ENCODE assay signal across 8 cellular contexts in the genomic region with DNA sequence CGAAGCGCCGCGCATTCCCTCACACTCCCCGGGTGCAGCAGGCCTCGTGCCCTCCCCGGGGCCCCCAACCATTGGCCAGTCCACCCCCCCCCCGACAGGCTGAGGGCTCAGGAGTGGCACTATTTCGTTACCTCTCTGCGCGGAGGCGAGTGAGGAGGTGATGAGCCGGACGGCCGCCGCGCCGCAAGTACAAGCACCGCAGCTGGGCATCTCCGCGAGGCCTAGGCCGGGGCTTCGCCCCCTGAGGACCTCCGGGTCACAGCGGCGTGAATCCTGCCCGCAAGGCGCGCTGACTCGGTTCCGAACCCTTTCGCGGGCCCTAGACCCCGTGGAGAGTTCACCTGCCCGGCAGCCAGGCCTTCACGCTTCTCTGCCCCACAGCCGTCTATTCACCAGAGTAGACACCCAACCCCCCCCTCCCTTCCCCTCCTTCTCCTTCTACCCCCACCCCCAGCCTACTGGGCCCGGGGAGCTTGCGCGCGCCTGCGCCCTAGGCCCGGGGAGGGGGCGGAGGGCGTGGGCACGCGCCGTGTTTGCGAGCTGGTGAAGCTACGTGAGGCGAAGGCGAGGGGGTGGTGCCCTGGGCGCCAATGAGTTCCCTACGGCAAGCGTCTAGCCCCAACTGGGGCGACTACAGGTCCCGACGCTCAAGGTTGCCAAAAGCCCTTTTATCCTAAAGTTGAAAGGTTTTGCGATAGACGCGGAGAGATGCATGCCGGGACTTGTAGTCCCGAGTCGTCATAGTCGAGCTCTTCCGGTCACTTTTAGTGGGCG. TPM values are rescaled to one million over a fixed set of nuclear protein-coding genes. Genes with fewer than 3 reads are reported as not detected.
DNase-seq lines count a peak whose midpoint lies in the region; ATAC-seq, FAIRE-seq and TF ChIP-seq lines count a peak whose summit lies in the region.

A gene (minus strand): TSS at position 399 of the 774 bp plus-strand sequence. CDS start 189 bp downstream, at position 210.

- peaks cover 50% of the 10 kb centered on the region for H3K79me2 ChIP-seq in astrocyte (ENCODE audit: insufficient read depth, low read length)

- peak; percentile 72 for ATAC-seq in HG02981 (IDR thresholded peaks at IDR 0.05; ENCODE audit: unreplicated experiment)

- H3K27me3 Mint-ChIP-seq in astrocyte (ENCODE audit: low read depth, unreplicated experiment) = no peaks in the 10 kb centered on the region

- peaks cover 24% of the 10 kb centered on the region for H4K20me1 ChIP-seq in astrocyte (ENCODE audit: insufficient read depth, low read length)

- H3K27ac Mint-ChIP-seq in astrocyte (ENCODE audit: unreplicated experiment) = peak within 1 kb of the TSS; percentile 96

- H3K4me1 ChIP-seq in astrocyte (ENCODE audit: insufficient read depth, low read length) = peaks cover 7% of the 10 kb centered on the region
- no peaks in the 10 kb centered on the region for H3K4me1 ChIP-seq in uterus

- peak; percentile 87 for FAIRE-seq in GM18507 (lab: Jason Lieb, UNC)
- FAIRE-seq in astrocyte (lab: Jason Lieb, UNC) = no peak

- H3K36me3 Mint-ChIP-seq in astrocyte (ENCODE audit: low read depth, unreplicated experiment) = no peaks in the 10 kb centered on the region

- H3K4me3 ChIP-seq in astrocyte (ENCODE audit: insufficient read depth, low read depth, low read length) = peak within 1 kb of the TSS; percentile 79
- peak within 1 kb of the TSS; percentile 80 to 98 for H3K4me3 ChIP-seq in uterus

- no peaks in the 10 kb centered on the region for H3K9me3 ChIP-seq in astrocyte (ENCODE audit: insufficient read depth, low read depth, low read length)
- H3K9me3 ChIP-seq in uterus = no peaks in the 10 kb centered on the region

- TF ChIP-seq POLR2A in uterus (IDR thresholded peaks at IDR 0.05) = peak; percentile 45 to 70

- intact Hi-C loops in uterus (cut with DNase I; ENCODE audit: low total_unique reads) = loop anchor here (5.0 kb wide), 1 partner anchor 87 kb away; no protein-coding TSS in a partner anchor

- peak within 1 kb of the TSS; percentile 98 for H3K4me3 Mint-ChIP-seq in astrocyte (ENCODE audit: unreplicated experiment)

- H2AFZ ChIP-seq in astrocyte (ENCODE audit: low read depth, low read length) = peak within 1 kb of the TSS; percentile 94

- peak within 1 kb of the TSS; percentile 90 for H3K9ac ChIP-seq in astrocyte (ENCODE audit: low read length)

- no peaks in the 10 kb centered on the region for H3K9me3 Mint-ChIP-seq in astrocyte (ENCODE audit: unreplicated experiment)

- H3K27me3 ChIP-seq in astrocyte (ENCODE audit: insufficient read depth, low read length) (no peaks in the 10 kb centered on the region), uterus (no peaks in the 10 kb centered on the region)

- H3K4me2 ChIP-seq in astrocyte (ENCODE audit: low read length) = peak within 1 kb of the TSS; percentile 88

- no peaks in the 10 kb centered on the region for H3K36me3 ChIP-seq in astrocyte (ENCODE audit: insufficient read depth, low read length)
- H3K36me3 ChIP-seq in uterus = no peaks in the 10 kb centered on the region

- H3K4me1 Mint-ChIP-seq in astrocyte (ENCODE audit: low read depth, unreplicated experiment) = peaks cover 8% of the 10 kb centered on the region

- TF ChIP-seq CTCF in astrocyte (IDR thresholded peaks at IDR 0.05; ENCODE audit: insufficient read depth, low read depth, low read length) = no peak
- TF ChIP-seq CTCF in uterus (IDR thresholded peaks at IDR 0.05) = no peak

- DNase-seq in GM18507 (ENCODE audit: extremely low spot score, insufficient read length, low read depth) (peak; percentile 84), NCI-H2029 treated with DMSO at 0.1 percent for 48 hours (lab: John Stamatoyannopoulos, UW) (peak; percentile 56), T-helper 22 cell (ENCODE audit: low read depth) (peak; percentile 90), astrocyte (ENCODE audit: low read depth) (peak; percentile 76), hepatic stellate cell (ENCODE audit: low spot score) (peak; percentile 94), putamen (ENCODE audit: low spot score) (peak; percentile 95), uterus (peak; percentile 87 to 92)

- H3K27ac ChIP-seq in astrocyte (ENCODE audit: low read depth, low read length) (peak within 1 kb of the TSS; percentile 77), uterus (peak within 1 kb of the TSS; percentile 93 to 95)

RNA-seq across cellular contexts. Expression of the gene that starts here (rescaled TPM):
- total RNA-seq in astrocyte = 45.2 and 48.8 TPM in 2 replicates
- total RNA-seq in uterus = 10 to 100 TPM; 21.0 to 85.2 (median 51.8) TPM

Comparison
In these comparisons a context has a peak if more than half of its experiments do, and no peak if none do; other contexts are left out.
1. Peak in every context shown above with its lines: DNase-seq, ATAC-seq, H3K4me3 ChIP-seq and H3K27ac ChIP-seq.